In the genomic region with DNA sequence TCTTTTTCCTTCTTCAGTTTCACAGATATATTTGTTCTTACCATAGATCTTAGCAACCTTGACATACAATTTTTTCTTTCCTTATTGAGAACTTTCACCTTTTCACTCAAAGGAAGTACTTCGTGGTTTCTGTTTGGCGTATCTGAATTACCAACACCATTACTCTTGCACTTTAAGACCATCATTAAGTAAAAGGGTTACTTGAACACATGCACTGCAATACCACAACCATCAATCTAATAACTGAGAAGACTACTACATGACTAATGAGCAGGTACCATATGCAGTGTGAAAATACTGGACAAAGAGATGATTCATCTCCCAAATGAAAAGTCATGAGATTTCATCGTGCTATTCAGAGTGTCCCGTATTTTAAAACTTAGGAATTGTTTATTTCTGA, we compare ENCODE assay signal across 11 cellular contexts. TPM values are rescaled to one million over a fixed set of nuclear protein-coding genes. Genes with fewer than 3 reads are reported as not detected.
DNase-seq lines count a peak whose midpoint lies in the region; ATAC-seq and FAIRE-seq lines count a peak whose summit lies in the region.
"Had no signal": no experiment of that assay in that cellular context is flagged by ENCODE, and none has a peak within 500 bp of the region (broad histone marks: within the 10 kb centered on the region; RNA-seq: fewer than 3 reads in every experiment).

No MANE protein-coding gene starts in this region.

- H3K9me3 ChIP-seq in naive thymus-derived CD4-positive, alpha-beta T cell (ENCODE audit: control insufficient read depth in 2 of 3, low read length in 3 of 3), result no peaks in the 10 kb centered on the region
- H3K9me3 ChIP-seq: right atrium auricular region had no signal

- POLR2A ChIA-PET in naive thymus-derived CD4-positive, alpha-beta T cell (lab: Charles Lee), result interaction anchor here (0.8 kb wide), 1 partner anchor 40 kb away, joined by 5 read pairs; no protein-coding TSS in a partner anchor
- POLR2A ChIA-PET in activated CD4-positive, alpha-beta memory T cell treated with anti-CD3 and anti-CD28 coated beads for 36 hours (lab: Charles Lee), result no interaction called here

- H3K36me3 ChIP-seq in naive thymus-derived CD4-positive, alpha-beta T cell (ENCODE audit: control insufficient read depth in 2 of 3, insufficient read depth in 3 of 3, low read length in 3 of 3), result no peaks in the 10 kb centered on the region
- H3K36me3 ChIP-seq: right atrium auricular region had no signal

- no peak for DNase-seq in naive thymus-derived CD4-positive, alpha-beta T cell
- DNase-seq in kidney tubule cell (ENCODE audit: low spot score) (no peak), RCC 7860 (ENCODE audit: low spot score) (no peak)
- DNase-seq in activated CD4-positive, alpha-beta memory T cell treated with anti-CD3 and anti-CD28 coated beads for 36 hours, result no peak
- DNase-seq: NCI-H510A treated with DMSO at 0.1 percent for 48 hours had no signal

- no peak for FAIRE-seq in RCC 7860 (lab: Jason Lieb, UNC)
- FAIRE-seq: H1 had no signal

- peaks cover 0 to 9% (median 0%) of the 10 kb centered on the region in 11 donors for H3K9me3 Mint-ChIP-seq in naive thymus-derived CD4-positive, alpha-beta T cell
- H3K9me3 Mint-ChIP-seq in activated CD4-positive, alpha-beta memory T cell treated with anti-CD3 and anti-CD28 coated beads for 36 hours, result peaks cover 2% of the 10 kb centered on the region

- intact Hi-C loops in naive thymus-derived CD4-positive, alpha-beta T cell (cut with micrococcal nuclease), result no loop called here
- intact Hi-C loops in activated CD4-positive, alpha-beta memory T cell treated with anti-CD3 and anti-CD28 coated beads for 36 hours (cut with micrococcal nuclease), result loop anchor here (2.0 kb wide), 1 partner anchor 21 kb away; a partner anchor contains a TSS

- H3K27me3 Mint-ChIP-seq in naive thymus-derived CD4-positive, alpha-beta T cell, result peaks cover 3 to 15% (median 6%) of the 10 kb centered on the region in 5 donors
- H3K27me3 Mint-ChIP-seq in activated CD4-positive, alpha-beta memory T cell treated with anti-CD3 and anti-CD28 coated beads for 36 hours, result peaks cover 12% of the 10 kb centered on the region

- H3K4me3 ChIP-seq in naive thymus-derived CD4-positive, alpha-beta T cell (ENCODE audit: low read length), result no peak overlapping the region
- H3K4me3 ChIP-seq: lung, right atrium auricular region had no signal

- CTCF ChIA-PET in naive thymus-derived CD4-positive, alpha-beta T cell (lab: Charles Lee), result no interaction called here
- CTCF ChIA-PET in activated CD4-positive, alpha-beta memory T cell treated with anti-CD3 and anti-CD28 coated beads for 36 hours (lab: Charles Lee), result no interaction called here

- peak overlapping the region in 7 of 10 donors; percentile 2 to 46 (median 24) for H3K4me3 Mint-ChIP-seq in naive thymus-derived CD4-positive, alpha-beta T cell
- H3K4me3 Mint-ChIP-seq in activated CD4-positive, alpha-beta memory T cell treated with anti-CD3 and anti-CD28 coated beads for 36 hours, result no peak overlapping the region

- peak overlapping the region in 1 of 9 donors; percentile 28 for H3K27ac Mint-ChIP-seq in naive thymus-derived CD4-positive, alpha-beta T cell
- H3K27ac Mint-ChIP-seq in activated CD4-positive, alpha-beta memory T cell treated with anti-CD3 and anti-CD28 coated beads for 36 hours, result no peak overlapping the region

- peaks cover 0 to 6% (median 0%) of the 10 kb centered on the region in 5 donors for H3K36me3 Mint-ChIP-seq in naive thymus-derived CD4-positive, alpha-beta T cell
- H3K36me3 Mint-ChIP-seq in activated CD4-positive, alpha-beta memory T cell treated with anti-CD3 and anti-CD28 coated beads for 36 hours, result peaks cover 2% of the 10 kb centered on the region

- H3K27ac ChIP-seq in naive thymus-derived CD4-positive, alpha-beta T cell (ENCODE audit: low read depth, low read length), result no peak overlapping the region
- H3K27ac ChIP-seq: right atrium auricular region had no signal

- peaks cover 0 to 13% (median 8%) of the 10 kb centered on the region in 7 donors for H3K4me1 Mint-ChIP-seq in naive thymus-derived CD4-positive, alpha-beta T cell
- H3K4me1 Mint-ChIP-seq in activated CD4-positive, alpha-beta memory T cell treated with anti-CD3 and anti-CD28 coated beads for 36 hours (ENCODE audit: low read depth), result peaks cover 13% of the 10 kb centered on the region

- peak; percentile 97 for ATAC-seq in GM18861 (IDR thresholded peaks at IDR 0.05; ENCODE audit: unreplicated experiment)
- ATAC-seq in GM21423 (IDR thresholded peaks at IDR 0.05; ENCODE audit: unreplicated experiment), result peak; percentile 75
- ATAC-seq in HG03139 (IDR thresholded peaks at IDR 0.05; ENCODE audit: unreplicated experiment), result peak; percentile 80
- ATAC-seq in naive thymus-derived CD4-positive, alpha-beta T cell, result no peak

- no peaks in the 10 kb centered on the region for H3K27me3 ChIP-seq in naive thymus-derived CD4-positive, alpha-beta T cell (ENCODE audit: control insufficient read depth in 2 of 2, insufficient read depth in 2 of 2, low read length in 2 of 2)
- H3K27me3 ChIP-seq: right atrium auricular region had no signal

- no peaks in the 10 kb centered on the region for H3K4me1 ChIP-seq in naive thymus-derived CD4-positive, alpha-beta T cell (ENCODE audit: control insufficient read depth in 2 of 2, insufficient read depth in 2 of 2, low read length in 2 of 2)
- H3K4me1 ChIP-seq: right atrium auricular region had no signal

RNA-seq across cellular contexts. Expression of a gene that starts 21.7 kb away (rescaled TPM):
- 100 to 1,000 TPM in 4 of 5 experiments, 10 to 100 TPM in 1; 77.9 to 132 (median 124) TPM for total RNA-seq in naive thymus-derived CD4-positive, alpha-beta T cell
- 10 to 100 TPM; 51.7 to 82.1 TPM for polyA plus RNA-seq in naive thymus-derived CD4-positive, alpha-beta T cell
- total RNA-seq in activated CD4-positive, alpha-beta memory T cell treated with anti-CD3 and anti-CD28 coated beads for 36 hours, result 10 to 100 TPM; 57.1 to 59.4 TPM
